In genomic region chr7:135747366-135747765, GRCh38 we compare ENCODE assay signal across 27 cellular contexts. TPM values are rescaled to one million over a fixed set of nuclear protein-coding genes. Genes with fewer than 3 reads are reported as not detected.
DNase-seq lines count a peak whose midpoint lies in the region; ATAC-seq, FAIRE-seq and TF ChIP-seq lines count a peak whose summit lies in the region.
"Had no signal": no experiment of that assay in that cellular context is flagged by ENCODE, and none has a peak within 500 bp of the region (broad histone marks: within the 10 kb centered on the region; RNA-seq: fewer than 3 reads in every experiment).

No MANE protein-coding gene starts in this region.

- H3K4me3 ChIP-seq in AG09309 (ENCODE audit: control insufficient read depth, low read depth, low read length) (peak overlapping the region; percentile 38), adipocyte (ENCODE audit: low read length) (peak overlapping the region; percentile 77), kidney (ENCODE audit: low read length in 2 of 2) (peak overlapping the region; percentile 32 to 41), suprapubic skin (peak overlapping the region; percentile 44)
- H3K4me3 ChIP-seq: neural progenitor cell, SJSA1, thyroid gland had no signal

- H3K36me3 ChIP-seq in adipocyte (ENCODE audit: control insufficient read depth, insufficient read depth, low read length, severe bottlenecking) (no peaks in the 10 kb centered on the region), kidney (ENCODE audit: control insufficient read depth in 1 of 2, insufficient read depth in 2 of 2, low read length in 2 of 2) (no peaks in the 10 kb centered on the region), suprapubic skin (no peaks in the 10 kb centered on the region)
- H3K36me3 ChIP-seq: neural progenitor cell, SJSA1, thyroid gland had no signal

- H3K27me3 ChIP-seq in adipocyte (replicated peaks; ENCODE audit: control insufficient read depth, insufficient read depth, low read length) = no peaks in the 10 kb centered on the region
- no peaks in the 10 kb centered on the region for H3K27me3 ChIP-seq in suprapubic skin
- H3K27me3 ChIP-seq: neural progenitor cell, SJSA1, thyroid gland had no signal

- POLR2A ChIA-PET in WTC11 (lab: Charles Lee) = no interaction called here

- intact Hi-C loops in kidney (cut with DNase I) = no loop called here

- no peak overlapping the region for H3K27ac Mint-ChIP-seq in WTC11
- no peak overlapping the region for H3K27ac Mint-ChIP-seq in activated T-cell treated with anti-CD3 and anti-CD28 coated beads, Interleukin-2, amount 50 U/mL, for 72 hours
- H3K27ac Mint-ChIP-seq: activated CD4-positive, alpha-beta T cell treated with anti-CD3 and anti-CD28 coated beads for 36 hours; activated naive CD8-positive, alpha-beta T cell; CD4-positive, CD25-positive, alpha-beta regulatory T cell; effector memory CD8-positive, alpha-beta T cell had no signal

- TF ChIP-seq EP300 in suprapubic skin (IDR thresholded peaks at IDR 0.05) = no peak

- H3K4me1 Mint-ChIP-seq in WTC11 = peaks cover 21% of the 10 kb centered on the region
- H3K4me1 Mint-ChIP-seq in activated T-cell treated with anti-CD3 and anti-CD28 coated beads, Interleukin-2, amount 50 U/mL, for 72 hours (ENCODE audit: low read depth) = no peaks in the 10 kb centered on the region
- H3K4me1 Mint-ChIP-seq: activated CD4-positive, alpha-beta T cell treated with anti-CD3 and anti-CD28 coated beads for 36 hours; CD4-positive, CD25-positive, alpha-beta regulatory T cell had no signal

- H3K27ac ChIP-seq in kidney (ENCODE audit: low read depth in 2 of 2, low read length in 2 of 2) (peak overlapping the region in 1 of 2 donors; percentile 54), suprapubic skin (peak overlapping the region; percentile 82)
- H3K27ac ChIP-seq: neural progenitor cell had no signal

- no peak for TF ChIP-seq POLR2A in suprapubic skin (IDR thresholded peaks at IDR 0.05)

- ATAC-seq in WTC11 = no peak
- ATAC-seq in activated T-cell treated with anti-CD3 and anti-CD28 coated beads, Interleukin-2, amount 50 U/mL, for 72 hours (replicated peaks in 1 of 2) = no peak
- ATAC-seq: activated CD4-positive, alpha-beta T cell treated with anti-CD3 and anti-CD28 coated beads for 36 hours; effector memory CD8-positive, alpha-beta T cell had no signal

- no peak overlapping the region for H3K4me3 Mint-ChIP-seq in WTC11
- H3K4me3 Mint-ChIP-seq in activated T-cell treated with anti-CD3 and anti-CD28 coated beads, Interleukin-2, amount 50 U/mL, for 72 hours = no peak overlapping the region
- H3K4me3 Mint-ChIP-seq: activated CD4-positive, alpha-beta T cell treated with anti-CD3 and anti-CD28 coated beads for 36 hours; activated naive CD8-positive, alpha-beta T cell; brain; CD4-positive, CD25-positive, alpha-beta regulatory T cell; effector memory CD8-positive, alpha-beta T cell; neural progenitor cell had no signal

- H3K9me3 ChIP-seq in adipocyte (ENCODE audit: control insufficient read depth, low read length) (no peaks in the 10 kb centered on the region), kidney (ENCODE audit: control insufficient read depth in 1 of 2, low read length in 2 of 2) (no peaks in the 10 kb centered on the region), suprapubic skin (no peaks in the 10 kb centered on the region)
- H3K9me3 ChIP-seq: SJSA1, thyroid gland had no signal

- WGBS in suprapubic skin = 81% methylated on average over 8 of the region's 8 CpGs

- TF ChIP-seq CTCF in AG09309 (IDR thresholded peaks at IDR 0.05; ENCODE audit: control insufficient read depth, insufficient read depth, low read depth, low read length, missing control alignments) = no peak
- TF ChIP-seq CTCF in kidney (IDR thresholded peaks at IDR 0.05; ENCODE audit: borderline replicate concordance, extremely low read depth, insufficient read depth) = no peak
- no peak for TF ChIP-seq CTCF in suprapubic skin (IDR thresholded peaks at IDR 0.05)
- no peak for TF ChIP-seq CTCF in WTC11 (IDR thresholded peaks at IDR 0.05)

- H3K9ac ChIP-seq in adipocyte (ENCODE audit: low read length) (peak overlapping the region; percentile 67), kidney (ENCODE audit: low read length in 2 of 2) (no peak overlapping the region)
- H3K9ac ChIP-seq: neural progenitor cell had no signal

- H3K9me3 Mint-ChIP-seq in WTC11 = 0 out of 2 replicates have a peak, but pooled peaks cover 6% of the 10 kb centered on the region
- no peaks in the 10 kb centered on the region for H3K9me3 Mint-ChIP-seq in activated T-cell treated with anti-CD3 and anti-CD28 coated beads, Interleukin-2, amount 50 U/mL, for 72 hours
- H3K9me3 Mint-ChIP-seq: CD4-positive, CD25-positive, alpha-beta regulatory T cell; effector memory CD8-positive, alpha-beta T cell had no signal

- CTCF ChIA-PET in WTC11 (lab: Charles Lee) = no interaction called here

- H3K36me3 Mint-ChIP-seq in WTC11 = 0 out of 2 replicates have a peak, but pooled peaks cover 2% of the 10 kb centered on the region
- H3K36me3 Mint-ChIP-seq in activated T-cell treated with anti-CD3 and anti-CD28 coated beads, Interleukin-2, amount 50 U/mL, for 72 hours (ENCODE audit: insufficient read depth in 2 of 2) = no peaks in the 10 kb centered on the region
- H3K36me3 Mint-ChIP-seq: activated naive CD8-positive, alpha-beta T cell; brain; CD4-positive, CD25-positive, alpha-beta regulatory T cell; neural progenitor cell had no signal

- FAIRE-seq in kidney (lab: Jason Lieb, UNC) (no peak), HTR-8/SVneo (lab: Jason Lieb, UNC) (no peak)
- FAIRE-seq: colon, H54, TTC549 had no signal

- no peaks in the 10 kb centered on the region; the same call in 1 of the 2 replicates for H3K27me3 Mint-ChIP-seq in WTC11 (ENCODE audit: low read depth)
- peaks cover 9% of the 10 kb centered on the region for H3K27me3 Mint-ChIP-seq in activated T-cell treated with anti-CD3 and anti-CD28 coated beads, Interleukin-2, amount 50 U/mL, for 72 hours (ENCODE audit: low read depth)

- H3K4me1 ChIP-seq in adipocyte (ENCODE audit: control insufficient read depth, insufficient read depth, low read length) (peaks cover 55% of the 10 kb centered on the region), kidney (ENCODE audit: control insufficient read depth in 1 of 2, insufficient read depth in 1 of 2, low read depth in 1 of 2, low read length in 2 of 2) (no peaks in the 10 kb centered on the region), suprapubic skin (peaks cover 37% of the 10 kb centered on the region)

- no peak for DNase-seq in AG09309 (ENCODE audit: low read depth)
- DNase-seq in adipocyte (ENCODE audit: low read depth) = no peak
- no peak for DNase-seq in kidney
- DNase-seq in suprapubic skin (ENCODE audit: low spot score in 2 of 2) = no peak
- DNase-seq in WTC11 (ENCODE audit: low spot score) = no peak
- DNase-seq in activated T-cell treated with anti-CD3 and anti-CD28 coated beads, Interleukin-2, amount 50 U/mL, for 72 hours = no peak
- no peak for DNase-seq in activated naive CD4-positive, alpha-beta T cell treated with Interleukin-2 at 50 U/mL for 16 hours
- no peak for DNase-seq in HTR-8/SVneo (ENCODE audit: insufficient read length, low spot score)
- DNase-seq: activated CD4-positive, alpha-beta T cell treated with anti-CD3 and anti-CD28 coated beads for 36 hours; CD4-positive, CD25-positive, alpha-beta regulatory T cell; effector memory CD8-positive, alpha-beta T cell; NCI-H2081; NCI-H446 treated with DMSO at 0.1 percent for 48 hours; stimulated activated CD4-positive, alpha-beta T cell treated with anti-CD3 and anti-CD28 coated beads, Interleukin-4, amount 100 ng/mL, for 1 hour; stimulated activated naive CD4-positive, alpha-beta T cell; T-helper 1 cell; thyroid gland had no signal

TF ChIP-seq in WTC11, 78 proteins besides CTCF, POLR2A, EP300 and RAD21 (continues in another document):
- TF ChIP-seq CREB1 (CRISPR knock-in tag; IDR thresholded peaks at IDR 0.05) = no peak
- no peak for TF ChIP-seq NFATC4 (CRISPR knock-in tag; IDR thresholded peaks at IDR 0.05)
- TF ChIP-seq NR3C1 (CRISPR knock-in tag; conservative IDR thresholded peaks at IDR 0.05; ENCODE audit: low read depth) = no peak
- no peak for TF ChIP-seq E2F1 (CRISPR knock-in tag; IDR thresholded peaks at IDR 0.05)
- no peak for TF ChIP-seq ZNF317 (CRISPR knock-in tag; IDR thresholded peaks at IDR 0.05; ENCODE audit: borderline replicate concordance, low read depth)
- TF ChIP-seq ESRRA (CRISPR knock-in tag; IDR thresholded peaks at IDR 0.05; ENCODE audit: borderline replicate concordance) = no peak
- TF ChIP-seq RORB (CRISPR knock-in tag; IDR thresholded peaks at IDR 0.05) = no peak

RNA-seq across cellular contexts. Expression of gene FAM180A, which starts 1.2 kb away (rescaled TPM):
- 1.7 TPM for total RNA-seq in kidney
- polyA plus RNA-seq in kidney (ENCODE audit: insufficient read depth, low read depth, low replicate concordance) = 2.2 TPM
- total RNA-seq in suprapubic skin = 1 to 10 TPM; 2.3 to 5.8 (median 4.9) TPM
- not detected in 3 replicates for total RNA-seq in WTC11 (2021)
- not detected for total RNA-seq in activated T-cell treated with anti-CD3 and anti-CD28 coated beads, Interleukin-2, amount 50 U/mL, for 72 hours
- total RNA-seq: activated CD4-positive, alpha-beta T cell treated with anti-CD3 and anti-CD28 coated beads for 36 hours; activated CD8-positive, alpha-beta memory T cell treated with anti-CD3 and anti-CD28 coated beads for 36 hours; CD4-positive, CD25-positive, alpha-beta regulatory T cell; pulmonary artery endothelial cell had no signal
- polyA plus RNA-seq: CD4-positive, CD25-positive, alpha-beta regulatory T cell had no signal

RNA-seq across cellular contexts. Expression of gene SLC13A4, which starts 19.4 kb away (rescaled TPM):
- total RNA-seq in kidney = not detected
- not detected for polyA plus RNA-seq in kidney (ENCODE audit: insufficient read depth, low read depth, low replicate concordance)
- 1 to 10 TPM in 1 of 4 donors, under 1 TPM in 3; 0.15 to 1.9 (median 0.51) TPM for total RNA-seq in suprapubic skin
- total RNA-seq in WTC11 (2021) = 1.6 to 2.1 TPM (median 1.7 TPM) in 3 replicates
- not detected for total RNA-seq in activated T-cell treated with anti-CD3 and anti-CD28 coated beads, Interleukin-2, amount 50 U/mL, for 72 hours
- total RNA-seq: activated CD4-positive, alpha-beta T cell treated with anti-CD3 and anti-CD28 coated beads for 36 hours; activated CD8-positive, alpha-beta memory T cell treated with anti-CD3 and anti-CD28 coated beads for 36 hours; CD4-positive, CD25-positive, alpha-beta regulatory T cell; mucosa of gallbladder; pulmonary artery endothelial cell; SJSA1 had no signal
